ENCODE assay signal across 1 cellular context in the genomic region with DNA sequence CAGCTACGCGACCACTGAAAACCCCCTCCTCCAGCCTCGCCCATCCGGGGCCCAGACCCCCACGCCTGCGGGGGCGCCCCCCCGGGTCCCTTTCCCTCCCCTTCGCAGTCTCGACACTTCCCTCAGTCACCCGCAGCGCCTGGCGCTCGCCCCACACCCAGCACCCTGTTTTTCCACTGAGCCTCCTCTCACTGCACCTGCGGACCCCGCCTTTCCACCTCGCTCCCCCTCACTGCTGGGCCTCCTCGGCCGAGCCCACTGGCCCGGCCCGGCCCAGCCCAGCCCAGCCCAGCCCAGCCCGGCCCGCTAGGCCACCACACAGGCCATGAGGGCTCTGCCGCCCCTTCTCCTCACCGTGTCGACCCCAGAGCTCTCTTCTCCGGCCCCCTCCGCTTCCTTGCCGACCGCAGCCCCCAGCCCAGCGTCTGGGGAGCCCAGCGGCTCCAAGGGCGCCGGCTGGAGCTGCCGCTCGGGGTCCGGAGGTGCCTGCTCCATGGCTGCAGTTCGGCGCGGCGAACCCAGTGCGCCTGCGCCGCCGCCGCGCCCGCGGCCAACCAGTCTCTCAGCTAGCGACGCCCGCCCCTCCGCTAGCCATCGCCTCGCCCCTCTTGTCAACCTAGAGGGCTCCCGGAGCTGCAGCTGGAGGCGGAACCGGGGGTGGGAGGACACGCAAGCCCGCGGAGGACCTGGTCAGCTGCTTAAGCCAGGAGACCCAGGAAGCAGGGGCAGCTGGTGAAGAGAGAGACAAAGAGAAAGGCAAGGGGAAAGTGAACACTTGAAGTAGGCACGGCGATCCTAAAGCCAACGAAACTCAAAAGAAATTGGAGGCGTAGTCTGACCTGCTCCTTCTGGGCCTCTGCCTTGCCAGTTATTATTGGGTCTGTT.
TF ChIP-seq lines count a peak whose summit lies in the region.

TSS of gene SNX4 (minus strand) at position 525 of the 885 bp plus-strand sequence. CDS start at position 495, 30 bp downstream.

TF ChIP-seq in HepG2, 621 proteins besides CTCF, POLR2A, EP300 and RAD21 (continued from another document and continues in another):
- no peak for TF ChIP-seq GPN1 (CRISPR knock-in tag; IDR thresholded peaks at IDR 0.05; ENCODE audit: borderline replicate concordance)
- TF ChIP-seq SMARCE1 (IDR thresholded peaks at IDR 0.05; ENCODE audit: borderline replicate concordance), result no peak
- no peak for TF ChIP-seq ZNF75D (CRISPR knock-in tag; IDR thresholded peaks at IDR 0.05; ENCODE audit: borderline replicate concordance)
- no peak for TF ChIP-seq SNAI1 (CRISPR knock-in tag; IDR thresholded peaks at IDR 0.05; ENCODE audit: borderline replicate concordance)
- TF ChIP-seq HNRNPL (IDR thresholded peaks at IDR 0.05; ENCODE audit: low read depth, low read length), result no peak
- no peak for TF ChIP-seq ZNF589 (CRISPR knock-in tag; conservative IDR thresholded peaks at IDR 0.05)
- TF ChIP-seq ZFY (CRISPR knock-in tag; IDR thresholded peaks at IDR 0.05), result peak; percentile 97
- TF ChIP-seq ZNF616 (CRISPR knock-in tag; IDR thresholded peaks at IDR 0.05; ENCODE audit: low read depth), result no peak
- no peak; the same call in 1 of the 2 replicates for TF ChIP-seq ZNF782 (CRISPR knock-in tag; IDR thresholded peaks at IDR 0.05; ENCODE audit: borderline replicate concordance)
- TF ChIP-seq, protein P1, sequence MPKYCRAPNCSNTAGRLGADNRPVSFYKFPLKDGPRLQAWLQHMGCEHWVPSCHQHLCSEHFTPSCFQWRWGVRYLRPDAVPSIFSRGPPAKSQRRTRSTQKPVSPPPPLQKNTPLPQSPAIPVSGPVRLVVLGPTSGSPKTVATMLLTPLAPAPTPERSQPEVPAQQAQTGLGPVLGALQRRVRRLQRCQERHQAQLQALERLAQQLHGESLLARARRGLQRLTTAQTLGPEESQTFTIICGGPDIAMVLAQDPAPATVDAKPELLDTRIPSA (CRISPR knock-in tag; IDR thresholded peaks at IDR 0.05; ENCODE audit: borderline replicate concordance), result peak; percentile 85
- TF ChIP-seq ZFP91 (CRISPR knock-in tag; IDR thresholded peaks at IDR 0.05; ENCODE audit: borderline replicate concordance), result peak; percentile 84; the same call in 1 of the 2 replicates
- no peak for TF ChIP-seq PLSCR1 (CRISPR knock-in tag; IDR thresholded peaks at IDR 0.05; ENCODE audit: borderline replicate concordance)
- no peak for TF ChIP-seq SKI (IDR thresholded peaks at IDR 0.05; ENCODE audit: partially characterized antibody)
- no peak for TF ChIP-seq ZNF264 (CRISPR knock-in tag; IDR thresholded peaks at IDR 0.05)
- no peak for TF ChIP-seq SIX1 (CRISPR knock-in tag; IDR thresholded peaks at IDR 0.05; ENCODE audit: borderline replicate concordance)
- TF ChIP-seq ZNF567 (CRISPR knock-in tag; IDR thresholded peaks at IDR 0.05; ENCODE audit: borderline replicate concordance), result no peak
- TF ChIP-seq ZNF766 (CRISPR knock-in tag; IDR thresholded peaks at IDR 0.05; ENCODE audit: borderline replicate concordance), result no peak
- TF ChIP-seq, protein P2, sequence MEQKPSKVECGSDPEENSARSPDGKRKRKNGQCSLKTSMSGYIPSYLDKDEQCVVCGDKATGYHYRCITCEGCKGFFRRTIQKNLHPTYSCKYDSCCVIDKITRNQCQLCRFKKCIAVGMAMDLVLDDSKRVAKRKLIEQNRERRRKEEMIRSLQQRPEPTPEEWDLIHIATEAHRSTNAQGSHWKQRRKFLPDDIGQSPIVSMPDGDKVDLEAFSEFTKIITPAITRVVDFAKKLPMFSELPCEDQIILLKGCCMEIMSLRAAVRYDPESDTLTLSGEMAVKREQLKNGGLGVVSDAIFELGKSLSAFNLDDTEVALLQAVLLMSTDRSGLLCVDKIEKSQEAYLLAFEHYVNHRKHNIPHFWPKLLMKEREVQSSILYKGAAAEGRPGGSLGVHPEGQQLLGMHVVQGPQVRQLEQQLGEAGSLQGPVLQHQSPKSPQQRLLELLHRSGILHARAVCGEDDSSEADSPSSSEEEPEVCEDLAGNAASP (CRISPR knock-in tag; IDR thresholded peaks at IDR 0.05; ENCODE audit: borderline replicate concordance), result no peak
- TF ChIP-seq KLF16 (CRISPR knock-in tag; IDR thresholded peaks at IDR 0.05), result no peak; a peak in 1 of 4 replicates
- no peak for TF ChIP-seq ZNF20 (CRISPR knock-in tag; IDR thresholded peaks at IDR 0.05)
- TF ChIP-seq SAP130 (CRISPR knock-in tag; IDR thresholded peaks at IDR 0.05; ENCODE audit: low read depth), result peak; percentile 97
- TF ChIP-seq ZNF317 (CRISPR knock-in tag; IDR thresholded peaks at IDR 0.05), result no peak
- TF ChIP-seq GZF1 (CRISPR knock-in tag; IDR thresholded peaks at IDR 0.05), result no peak
- TF ChIP-seq HMG20B (CRISPR knock-in tag; conservative IDR thresholded peaks at IDR 0.05), result no peak
- TF ChIP-seq ZZZ3 (CRISPR knock-in tag; IDR thresholded peaks at IDR 0.05; ENCODE audit: borderline replicate concordance), result no peak
- no peak for TF ChIP-seq IRX3 (CRISPR knock-in tag; IDR thresholded peaks at IDR 0.05; ENCODE audit: borderline replicate concordance, low read depth)
- TF ChIP-seq, protein P3, sequence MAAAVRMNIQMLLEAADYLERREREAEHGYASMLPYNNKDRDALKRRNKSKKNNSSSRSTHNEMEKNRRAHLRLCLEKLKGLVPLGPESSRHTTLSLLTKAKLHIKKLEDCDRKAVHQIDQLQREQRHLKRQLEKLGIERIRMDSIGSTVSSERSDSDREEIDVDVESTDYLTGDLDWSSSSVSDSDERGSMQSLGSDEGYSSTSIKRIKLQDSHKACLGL (CRISPR knock-in tag; IDR thresholded peaks at IDR 0.05), result no peak
- TF ChIP-seq ZNF7 (CRISPR knock-in tag; IDR thresholded peaks at IDR 0.05), result no peak
- TF ChIP-seq ZBTB38 (CRISPR knock-in tag; IDR thresholded peaks at IDR 0.05), result peak; percentile 52; the same call in 1 of the 2 replicates
- TF ChIP-seq, protein P4, sequence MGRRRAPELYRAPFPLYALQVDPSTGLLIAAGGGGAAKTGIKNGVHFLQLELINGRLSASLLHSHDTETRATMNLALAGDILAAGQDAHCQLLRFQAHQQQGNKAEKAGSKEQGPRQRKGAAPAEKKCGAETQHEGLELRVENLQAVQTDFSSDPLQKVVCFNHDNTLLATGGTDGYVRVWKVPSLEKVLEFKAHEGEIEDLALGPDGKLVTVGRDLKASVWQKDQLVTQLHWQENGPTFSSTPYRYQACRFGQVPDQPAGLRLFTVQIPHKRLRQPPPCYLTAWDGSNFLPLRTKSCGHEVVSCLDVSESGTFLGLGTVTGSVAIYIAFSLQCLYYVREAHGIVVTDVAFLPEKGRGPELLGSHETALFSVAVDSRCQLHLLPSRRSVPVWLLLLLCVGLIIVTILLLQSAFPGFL (CRISPR knock-in tag; IDR thresholded peaks at IDR 0.05), result no peak
- TF ChIP-seq MIER2 (CRISPR knock-in tag; IDR thresholded peaks at IDR 0.05), result peak; percentile 44; the same call in 1 of the 2 replicates
- TF ChIP-seq SOX6 (IDR thresholded peaks at IDR 0.05), result no peak
- TF ChIP-seq SOX6 (CRISPR knock-in tag; IDR thresholded peaks at IDR 0.05), result no peak
- TF ChIP-seq TBX3 (IDR thresholded peaks at IDR 0.05; ENCODE audit: borderline replicate concordance), result no peak
- TF ChIP-seq ATRX (CRISPR knock-in tag; IDR thresholded peaks at IDR 0.05; ENCODE audit: borderline replicate concordance), result no peak
- no peak for TF ChIP-seq AGO1 (IDR thresholded peaks at IDR 0.05; ENCODE audit: low read depth, low read length, poor library complexity, severe bottlenecking)
- TF ChIP-seq BORCS8-MEF2B (CRISPR knock-in tag; IDR thresholded peaks at IDR 0.05), result no peak; the same call in 1 of the 2 replicates
- no peak for TF ChIP-seq SCMH1 (CRISPR knock-in tag; IDR thresholded peaks at IDR 0.05; ENCODE audit: borderline replicate concordance)
- TF ChIP-seq ZIK1 (CRISPR knock-in tag; IDR thresholded peaks at IDR 0.05; ENCODE audit: borderline replicate concordance, low read depth), result no peak
- no peak for TF ChIP-seq GABPA (IDR thresholded peaks at IDR 0.05; ENCODE audit: low read depth, low read length)
- TF ChIP-seq GABPA (CRISPR knock-in tag; IDR thresholded peaks at IDR 0.05; ENCODE audit: low read depth), result no peak
- TF ChIP-seq AGO2 (optimal IDR thresholded peaks at IDR 0.05; ENCODE audit: low read depth, low read length), result peak; percentile 69
- TF ChIP-seq ZNF142 (CRISPR knock-in tag; IDR thresholded peaks at IDR 0.05), result no peak; the same call in 1 of the 2 replicates
- no peak for TF ChIP-seq RERE (CRISPR knock-in tag; IDR thresholded peaks at IDR 0.05; ENCODE audit: low read depth)
- TF ChIP-seq ZNF260 (CRISPR knock-in tag; IDR thresholded peaks at IDR 0.05; ENCODE audit: borderline replicate concordance, low read depth), result no peak
